1 cellular context compared by ENCODE assay signal in the genomic region with DNA sequence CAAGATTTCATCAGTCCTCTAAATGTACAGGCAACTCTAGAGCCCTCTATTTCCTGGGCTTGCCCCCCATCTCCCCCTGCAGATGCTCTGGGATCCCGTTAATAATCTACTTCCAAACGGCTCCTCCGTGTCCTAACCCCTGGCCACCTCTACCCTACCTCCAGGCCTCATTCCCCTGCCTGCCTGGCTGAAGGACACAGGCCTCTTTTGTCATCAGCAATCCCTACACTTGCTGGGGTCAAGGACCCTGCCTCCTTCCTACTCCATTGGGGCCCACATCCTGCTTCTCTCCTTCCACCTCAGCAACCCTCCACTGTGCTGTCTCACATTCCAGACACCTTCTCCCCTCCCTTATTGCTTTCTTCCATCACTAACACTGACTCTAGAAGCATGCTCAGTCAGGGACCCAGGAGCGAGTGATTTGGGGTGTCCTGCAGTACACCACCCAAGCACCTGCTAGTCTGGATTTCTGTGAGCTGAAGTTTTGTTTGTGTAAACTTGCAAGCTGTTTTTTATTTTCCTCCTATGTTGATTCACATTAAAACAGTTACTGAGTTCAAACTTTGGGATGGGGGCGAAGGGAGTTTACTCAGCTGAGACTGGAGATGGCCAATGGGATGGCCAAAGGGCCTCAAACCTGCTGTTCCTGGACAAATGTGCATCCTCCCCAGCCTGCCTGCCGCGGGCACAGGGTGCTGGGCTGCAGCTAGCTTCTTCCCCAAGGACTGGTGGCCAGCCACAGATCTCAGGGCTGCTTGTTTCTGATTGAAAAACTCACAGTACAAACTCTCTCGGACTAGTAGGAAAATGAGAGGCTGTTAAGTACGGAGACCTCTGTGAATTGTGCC.
TF ChIP-seq lines count a peak whose summit lies in the region.

No MANE protein-coding gene starts in this region.

TF ChIP-seq in HepG2, 621 proteins besides CTCF, POLR2A, EP300 and RAD21 (continued from another document and continues in another):
- TF ChIP-seq, protein P1, sequence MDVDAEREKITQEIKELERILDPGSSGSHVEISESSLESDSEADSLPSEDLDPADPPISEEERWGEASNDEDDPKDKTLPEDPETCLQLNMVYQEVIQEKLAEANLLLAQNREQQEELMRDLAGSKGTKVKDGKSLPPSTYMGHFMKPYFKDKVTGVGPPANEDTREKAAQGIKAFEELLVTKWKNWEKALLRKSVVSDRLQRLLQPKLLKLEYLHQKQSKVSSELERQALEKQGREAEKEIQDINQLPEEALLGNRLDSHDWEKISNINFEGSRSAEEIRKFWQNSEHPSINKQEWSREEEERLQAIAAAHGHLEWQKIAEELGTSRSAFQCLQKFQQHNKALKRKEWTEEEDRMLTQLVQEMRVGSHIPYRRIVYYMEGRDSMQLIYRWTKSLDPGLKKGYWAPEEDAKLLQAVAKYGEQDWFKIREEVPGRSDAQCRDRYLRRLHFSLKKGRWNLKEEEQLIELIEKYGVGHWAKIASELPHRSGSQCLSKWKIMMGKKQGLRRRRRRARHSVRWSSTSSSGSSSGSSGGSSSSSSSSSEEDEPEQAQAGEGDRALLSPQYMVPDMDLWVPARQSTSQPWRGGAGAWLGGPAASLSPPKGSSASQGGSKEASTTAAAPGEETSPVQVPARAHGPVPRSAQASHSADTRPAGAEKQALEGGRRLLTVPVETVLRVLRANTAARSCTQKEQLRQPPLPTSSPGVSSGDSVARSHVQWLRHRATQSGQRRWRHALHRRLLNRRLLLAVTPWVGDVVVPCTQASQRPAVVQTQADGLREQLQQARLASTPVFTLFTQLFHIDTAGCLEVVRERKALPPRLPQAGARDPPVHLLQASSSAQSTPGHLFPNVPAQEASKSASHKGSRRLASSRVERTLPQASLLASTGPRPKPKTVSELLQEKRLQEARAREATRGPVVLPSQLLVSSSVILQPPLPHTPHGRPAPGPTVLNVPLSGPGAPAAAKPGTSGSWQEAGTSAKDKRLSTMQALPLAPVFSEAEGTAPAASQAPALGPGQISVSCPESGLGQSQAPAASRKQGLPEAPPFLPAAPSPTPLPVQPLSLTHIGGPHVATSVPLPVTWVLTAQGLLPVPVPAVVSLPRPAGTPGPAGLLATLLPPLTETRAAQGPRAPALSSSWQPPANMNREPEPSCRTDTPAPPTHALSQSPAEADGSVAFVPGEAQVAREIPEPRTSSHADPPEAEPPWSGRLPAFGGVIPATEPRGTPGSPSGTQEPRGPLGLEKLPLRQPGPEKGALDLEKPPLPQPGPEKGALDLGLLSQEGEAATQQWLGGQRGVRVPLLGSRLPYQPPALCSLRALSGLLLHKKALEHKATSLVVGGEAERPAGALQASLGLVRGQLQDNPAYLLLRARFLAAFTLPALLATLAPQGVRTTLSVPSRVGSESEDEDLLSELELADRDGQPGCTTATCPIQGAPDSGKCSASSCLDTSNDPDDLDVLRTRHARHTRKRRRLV (CRISPR knock-in tag; IDR thresholded peaks at IDR 0.05): no peak
- TF ChIP-seq ZBTB7A (CRISPR knock-in tag; IDR thresholded peaks at IDR 0.05): peak; percentile 2; the same call in 1 of the 2 replicates
- TF ChIP-seq SMARCC2 (IDR thresholded peaks at IDR 0.05): no peak
- no peak for TF ChIP-seq NPAS2 (CRISPR knock-in tag; IDR thresholded peaks at IDR 0.05; ENCODE audit: borderline replicate concordance)
- no peak for TF ChIP-seq GLI4 (CRISPR knock-in tag; IDR thresholded peaks at IDR 0.05; ENCODE audit: borderline replicate concordance)
- TF ChIP-seq ZSCAN30 (CRISPR knock-in tag; IDR thresholded peaks at IDR 0.05): no peak
- no peak for TF ChIP-seq ZMYM4 (CRISPR knock-in tag; IDR thresholded peaks at IDR 0.05)
- TF ChIP-seq CEBPG (CRISPR knock-in tag; IDR thresholded peaks at IDR 0.05): peak; percentile 26; the same call in 1 of the 2 replicates
- TF ChIP-seq ZNF33A (CRISPR knock-in tag; IDR thresholded peaks at IDR 0.05; ENCODE audit: borderline replicate concordance): no peak
- no peak for TF ChIP-seq ZNF256 (CRISPR knock-in tag; conservative IDR thresholded peaks at IDR 0.05)
- 0 out of 2 replicates have a peak, but pooled peaks have one; percentile 31 for TF ChIP-seq THAP11 (CRISPR knock-in tag; IDR thresholded peaks at IDR 0.05)
- 0 out of 2 replicates have a peak, but pooled peaks have one; percentile 24 for TF ChIP-seq BCL6 (CRISPR knock-in tag; IDR thresholded peaks at IDR 0.05)
- no peak for TF ChIP-seq ZFP90 (CRISPR knock-in tag; IDR thresholded peaks at IDR 0.05; ENCODE audit: borderline replicate concordance)
- TF ChIP-seq, protein P2, sequence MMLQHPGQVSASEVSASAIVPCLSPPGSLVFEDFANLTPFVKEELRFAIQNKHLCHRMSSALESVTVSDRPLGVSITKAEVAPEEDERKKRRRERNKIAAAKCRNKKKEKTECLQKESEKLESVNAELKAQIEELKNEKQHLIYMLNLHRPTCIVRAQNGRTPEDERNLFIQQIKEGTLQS (CRISPR knock-in tag; IDR thresholded peaks at IDR 0.05): no peak
- peak; percentile 74 for TF ChIP-seq SALL1 (CRISPR knock-in tag; IDR thresholded peaks at IDR 0.05)
- peak; percentile 41; the same call in 1 of the 2 replicates for TF ChIP-seq FOXO1 (CRISPR knock-in tag; IDR thresholded peaks at IDR 0.05)
- TF ChIP-seq CBX1 (IDR thresholded peaks at IDR 0.05; ENCODE audit: low read depth): no peak
- peak; percentile 65; the same call in 1 of the 2 replicates for TF ChIP-seq HNF4A (CRISPR knock-in tag; IDR thresholded peaks at IDR 0.05)
- TF ChIP-seq, protein P3, sequence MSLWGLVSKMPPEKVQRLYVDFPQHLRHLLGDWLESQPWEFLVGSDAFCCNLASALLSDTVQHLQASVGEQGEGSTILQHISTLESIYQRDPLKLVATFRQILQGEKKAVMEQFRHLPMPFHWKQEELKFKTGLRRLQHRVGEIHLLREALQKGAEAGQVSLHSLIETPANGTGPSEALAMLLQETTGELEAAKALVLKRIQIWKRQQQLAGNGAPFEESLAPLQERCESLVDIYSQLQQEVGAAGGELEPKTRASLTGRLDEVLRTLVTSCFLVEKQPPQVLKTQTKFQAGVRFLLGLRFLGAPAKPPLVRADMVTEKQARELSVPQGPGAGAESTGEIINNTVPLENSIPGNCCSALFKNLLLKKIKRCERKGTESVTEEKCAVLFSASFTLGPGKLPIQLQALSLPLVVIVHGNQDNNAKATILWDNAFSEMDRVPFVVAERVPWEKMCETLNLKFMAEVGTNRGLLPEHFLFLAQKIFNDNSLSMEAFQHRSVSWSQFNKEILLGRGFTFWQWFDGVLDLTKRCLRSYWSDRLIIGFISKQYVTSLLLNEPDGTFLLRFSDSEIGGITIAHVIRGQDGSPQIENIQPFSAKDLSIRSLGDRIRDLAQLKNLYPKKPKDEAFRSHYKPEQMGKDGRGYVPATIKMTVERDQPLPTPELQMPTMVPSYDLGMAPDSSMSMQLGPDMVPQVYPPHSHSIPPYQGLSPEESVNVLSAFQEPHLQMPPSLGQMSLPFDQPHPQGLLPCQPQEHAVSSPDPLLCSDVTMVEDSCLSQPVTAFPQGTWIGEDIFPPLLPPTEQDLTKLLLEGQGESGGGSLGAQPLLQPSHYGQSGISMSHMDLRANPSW (CRISPR knock-in tag; IDR thresholded peaks at IDR 0.05; ENCODE audit: borderline replicate concordance): no peak
- TF ChIP-seq MYC (CRISPR knock-in tag; IDR thresholded peaks at IDR 0.05; ENCODE audit: borderline replicate concordance): no peak
- no peak for TF ChIP-seq ZFP62 (CRISPR knock-in tag; IDR thresholded peaks at IDR 0.05)
- peak; percentile 71 for TF ChIP-seq GATAD2A (CRISPR knock-in tag; IDR thresholded peaks at IDR 0.05)
- 0 out of 2 replicates have a peak, but pooled peaks have one; percentile 16 for TF ChIP-seq IRF2 (CRISPR knock-in tag; IDR thresholded peaks at IDR 0.05)
- TF ChIP-seq, protein P4, sequence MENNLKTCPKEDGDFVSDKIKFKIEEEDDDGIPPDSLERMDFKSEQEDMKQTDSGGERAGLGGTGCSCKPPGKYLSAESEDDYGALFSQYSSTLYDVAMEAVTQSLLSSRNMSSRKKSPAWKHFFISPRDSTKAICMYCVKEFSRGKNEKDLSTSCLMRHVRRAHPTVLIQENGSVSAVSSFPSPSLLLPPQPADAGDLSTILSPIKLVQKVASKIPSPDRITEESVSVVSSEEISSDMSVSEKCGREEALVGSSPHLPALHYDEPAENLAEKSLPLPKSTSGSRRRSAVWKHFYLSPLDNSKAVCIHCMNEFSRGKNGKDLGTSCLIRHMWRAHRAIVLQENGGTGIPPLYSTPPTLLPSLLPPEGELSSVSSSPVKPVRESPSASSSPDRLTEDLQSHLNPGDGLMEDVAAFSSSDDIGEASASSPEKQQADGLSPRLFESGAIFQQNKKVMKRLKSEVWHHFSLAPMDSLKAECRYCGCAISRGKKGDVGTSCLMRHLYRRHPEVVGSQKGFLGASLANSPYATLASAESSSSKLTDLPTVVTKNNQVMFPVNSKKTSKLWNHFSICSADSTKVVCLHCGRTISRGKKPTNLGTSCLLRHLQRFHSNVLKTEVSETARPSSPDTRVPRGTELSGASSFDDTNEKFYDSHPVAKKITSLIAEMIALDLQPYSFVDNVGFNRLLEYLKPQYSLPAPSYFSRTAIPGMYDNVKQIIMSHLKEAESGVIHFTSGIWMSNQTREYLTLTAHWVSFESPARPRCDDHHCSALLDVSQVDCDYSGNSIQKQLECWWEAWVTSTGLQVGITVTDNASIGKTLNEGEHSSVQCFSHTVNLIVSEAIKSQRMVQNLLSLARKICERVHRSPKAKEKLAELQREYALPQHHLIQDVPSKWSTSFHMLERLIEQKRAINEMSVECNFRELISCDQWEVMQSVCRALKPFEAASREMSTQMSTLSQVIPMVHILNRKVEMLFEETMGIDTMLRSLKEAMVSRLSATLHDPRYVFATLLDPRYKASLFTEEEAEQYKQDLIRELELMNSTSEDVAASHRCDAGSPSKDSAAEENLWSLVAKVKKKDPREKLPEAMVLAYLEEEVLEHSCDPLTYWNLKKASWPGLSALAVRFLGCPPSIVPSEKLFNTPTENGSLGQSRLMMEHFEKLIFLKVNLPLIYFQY (CRISPR knock-in tag; IDR thresholded peaks at IDR 0.05; ENCODE audit: borderline replicate concordance): no peak
- TF ChIP-seq ZFY (CRISPR knock-in tag; IDR thresholded peaks at IDR 0.05): peak; percentile 50; the same call in 1 of the 2 replicates
- no peak for TF ChIP-seq ATF7 (IDR thresholded peaks at IDR 0.05)
- no peak for TF ChIP-seq ATF7 (CRISPR knock-in tag; IDR thresholded peaks at IDR 0.05)
- peak; percentile 55; the same call in 1 of the 2 replicates for TF ChIP-seq ZFX (CRISPR knock-in tag; IDR thresholded peaks at IDR 0.05; ENCODE audit: low read depth)
- TF ChIP-seq, protein P5, sequence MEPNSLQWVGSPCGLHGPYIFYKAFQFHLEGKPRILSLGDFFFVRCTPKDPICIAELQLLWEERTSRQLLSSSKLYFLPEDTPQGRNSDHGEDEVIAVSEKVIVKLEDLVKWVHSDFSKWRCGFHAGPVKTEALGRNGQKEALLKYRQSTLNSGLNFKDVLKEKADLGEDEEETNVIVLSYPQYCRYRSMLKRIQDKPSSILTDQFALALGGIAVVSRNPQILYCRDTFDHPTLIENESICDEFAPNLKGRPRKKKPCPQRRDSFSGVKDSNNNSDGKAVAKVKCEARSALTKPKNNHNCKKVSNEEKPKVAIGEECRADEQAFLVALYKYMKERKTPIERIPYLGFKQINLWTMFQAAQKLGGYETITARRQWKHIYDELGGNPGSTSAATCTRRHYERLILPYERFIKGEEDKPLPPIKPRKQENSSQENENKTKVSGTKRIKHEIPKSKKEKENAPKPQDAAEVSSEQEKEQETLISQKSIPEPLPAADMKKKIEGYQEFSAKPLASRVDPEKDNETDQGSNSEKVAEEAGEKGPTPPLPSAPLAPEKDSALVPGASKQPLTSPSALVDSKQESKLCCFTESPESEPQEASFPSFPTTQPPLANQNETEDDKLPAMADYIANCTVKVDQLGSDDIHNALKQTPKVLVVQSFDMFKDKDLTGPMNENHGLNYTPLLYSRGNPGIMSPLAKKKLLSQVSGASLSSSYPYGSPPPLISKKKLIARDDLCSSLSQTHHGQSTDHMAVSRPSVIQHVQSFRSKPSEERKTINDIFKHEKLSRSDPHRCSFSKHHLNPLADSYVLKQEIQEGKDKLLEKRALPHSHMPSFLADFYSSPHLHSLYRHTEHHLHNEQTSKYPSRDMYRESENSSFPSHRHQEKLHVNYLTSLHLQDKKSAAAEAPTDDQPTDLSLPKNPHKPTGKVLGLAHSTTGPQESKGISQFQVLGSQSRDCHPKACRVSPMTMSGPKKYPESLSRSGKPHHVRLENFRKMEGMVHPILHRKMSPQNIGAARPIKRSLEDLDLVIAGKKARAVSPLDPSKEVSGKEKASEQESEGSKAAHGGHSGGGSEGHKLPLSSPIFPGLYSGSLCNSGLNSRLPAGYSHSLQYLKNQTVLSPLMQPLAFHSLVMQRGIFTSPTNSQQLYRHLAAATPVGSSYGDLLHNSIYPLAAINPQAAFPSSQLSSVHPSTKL (CRISPR knock-in tag; IDR thresholded peaks at IDR 0.05): peak; percentile 82
- TF ChIP-seq, protein P6, sequence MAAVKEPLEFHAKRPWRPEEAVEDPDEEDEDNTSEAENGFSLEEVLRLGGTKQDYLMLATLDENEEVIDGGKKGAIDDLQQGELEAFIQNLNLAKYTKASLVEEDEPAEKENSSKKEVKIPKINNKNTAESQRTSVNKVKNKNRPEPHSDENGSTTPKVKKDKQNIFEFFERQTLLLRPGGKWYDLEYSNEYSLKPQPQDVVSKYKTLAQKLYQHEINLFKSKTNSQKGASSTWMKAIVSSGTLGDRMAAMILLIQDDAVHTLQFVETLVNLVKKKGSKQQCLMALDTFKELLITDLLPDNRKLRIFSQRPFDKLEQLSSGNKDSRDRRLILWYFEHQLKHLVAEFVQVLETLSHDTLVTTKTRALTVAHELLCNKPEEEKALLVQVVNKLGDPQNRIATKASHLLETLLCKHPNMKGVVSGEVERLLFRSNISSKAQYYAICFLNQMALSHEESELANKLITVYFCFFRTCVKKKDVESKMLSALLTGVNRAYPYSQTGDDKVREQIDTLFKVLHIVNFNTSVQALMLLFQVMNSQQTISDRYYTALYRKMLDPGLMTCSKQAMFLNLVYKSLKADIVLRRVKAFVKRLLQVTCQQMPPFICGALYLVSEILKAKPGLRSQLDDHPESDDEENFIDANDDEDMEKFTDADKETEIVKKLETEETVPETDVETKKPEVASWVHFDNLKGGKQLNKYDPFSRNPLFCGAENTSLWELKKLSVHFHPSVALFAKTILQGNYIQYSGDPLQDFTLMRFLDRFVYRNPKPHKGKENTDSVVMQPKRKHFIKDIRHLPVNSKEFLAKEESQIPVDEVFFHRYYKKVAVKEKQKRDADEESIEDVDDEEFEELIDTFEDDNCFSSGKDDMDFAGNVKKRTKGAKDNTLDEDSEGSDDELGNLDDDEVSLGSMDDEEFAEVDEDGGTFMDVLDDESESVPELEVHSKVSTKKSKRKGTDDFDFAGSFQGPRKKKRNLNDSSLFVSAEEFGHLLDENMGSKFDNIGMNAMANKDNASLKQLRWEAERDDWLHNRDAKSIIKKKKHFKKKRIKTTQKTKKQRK (IDR thresholded peaks at IDR 0.05; ENCODE audit: low read length): no peak
- no peak for TF ChIP-seq TCF7 (IDR thresholded peaks at IDR 0.05; ENCODE audit: low read depth)
- TF ChIP-seq, protein P7, sequence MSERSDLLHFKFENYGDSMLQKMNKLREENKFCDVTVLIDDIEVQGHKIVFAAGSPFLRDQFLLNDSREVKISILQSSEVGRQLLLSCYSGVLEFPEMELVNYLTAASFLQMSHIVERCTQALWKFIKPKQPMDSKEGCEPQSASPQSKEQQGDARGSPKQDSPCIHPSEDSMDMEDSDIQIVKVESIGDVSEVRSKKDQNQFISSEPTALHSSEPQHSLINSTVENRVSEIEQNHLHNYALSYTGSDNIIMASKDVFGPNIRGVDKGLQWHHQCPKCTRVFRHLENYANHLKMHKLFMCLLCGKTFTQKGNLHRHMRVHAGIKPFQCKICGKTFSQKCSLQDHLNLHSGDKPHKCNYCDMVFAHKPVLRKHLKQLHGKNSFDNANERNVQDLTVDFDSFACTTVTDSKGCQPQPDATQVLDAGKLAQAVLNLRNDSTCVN (CRISPR knock-in tag; IDR thresholded peaks at IDR 0.05; ENCODE audit: borderline replicate concordance): no peak
- no peak for TF ChIP-seq PCBP2 (optimal IDR thresholded peaks at IDR 0.05; ENCODE audit: low read depth, low read length, poor library complexity, severe bottlenecking)
